ENCODE assay signal across 12 cellular contexts in the genomic region with DNA sequence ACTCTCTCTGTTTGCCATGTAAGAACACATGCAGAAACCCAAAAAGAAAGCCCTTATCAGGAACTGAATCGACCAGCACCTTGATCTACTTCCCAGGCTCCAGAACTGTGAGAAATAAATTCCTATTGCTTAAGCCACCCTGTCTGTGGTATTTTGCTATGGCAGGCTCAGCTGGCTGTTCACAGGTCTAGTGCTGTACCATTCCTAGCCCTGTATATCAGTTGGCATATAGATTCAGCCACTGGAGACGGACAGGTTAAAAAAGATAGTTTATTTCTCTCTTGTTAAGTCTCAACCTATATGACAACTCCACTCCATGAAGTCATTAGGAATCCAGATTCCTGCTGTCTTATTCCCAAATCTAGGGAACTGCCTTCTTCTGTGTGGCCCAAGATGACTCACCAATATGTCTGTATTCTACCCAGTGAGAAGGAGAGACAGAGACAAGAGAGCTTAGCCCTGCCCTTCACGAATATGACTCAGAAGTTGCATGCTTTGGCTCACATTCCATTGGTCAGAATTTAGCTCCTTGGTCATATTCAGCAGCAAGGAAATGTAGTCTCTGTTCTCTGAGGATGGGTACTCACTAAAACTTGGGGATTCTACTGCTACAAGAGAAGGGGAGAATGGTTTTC. TPM values are rescaled to one million over a fixed set of nuclear protein-coding genes. Genes with fewer than 3 reads are reported as not detected.
A peak's percentile ranks its signal among the peaks of the same experiment; 100 is the strongest.
DNase-seq lines count a peak whose midpoint lies in the region; ATAC-seq, FAIRE-seq and TF ChIP-seq lines count a peak whose summit lies in the region.
"Had no signal": no experiment of that assay in that cellular context is flagged by ENCODE, and none has a peak within 500 bp of the region (broad histone marks: within the 10 kb centered on the region; RNA-seq: fewer than 3 reads in every experiment).

No MANE protein-coding gene starts in this region.

- no peak overlapping the region for H3K18ac ChIP-seq in mesendoderm (ENCODE audit: low read length)

- H3K56ac ChIP-seq in mesendoderm (ENCODE audit: low read length), result no peak overlapping the region

- no peak overlapping the region for H3K4me3 Mint-ChIP-seq in activated CD8-positive, alpha-beta memory T cell treated with anti-CD3 and anti-CD28 coated beads, Interleukin-2, amount 10 ng/mL, durations not matched to agents 7 days and 5 days
- H3K4me3 Mint-ChIP-seq: activated CD8-positive, alpha-beta T cell treated with anti-CD3 and anti-CD28 coated beads for 36 hours had no signal

- ATAC-seq in activated CD8-positive, alpha-beta memory T cell treated with anti-CD3 and anti-CD28 coated beads, Interleukin-2, amount 10 ng/mL, durations not matched to agents 7 days and 5 days, result no peak
- ATAC-seq: activated CD8-positive, alpha-beta T cell treated with anti-CD3 and anti-CD28 coated beads for 36 hours had no signal

- H3K79me1 ChIP-seq in mesendoderm (ENCODE audit: low read length), result no peaks in the 10 kb centered on the region

- H3K36me3 ChIP-seq in bronchial epithelial cell (ENCODE audit: control insufficient read depth, insufficient read depth, low read length) (no peaks in the 10 kb centered on the region), mesendoderm (ENCODE audit: control insufficient read depth, insufficient read depth, low read length) (no peaks in the 10 kb centered on the region)
- H3K36me3 ChIP-seq: heart right ventricle had no signal

- H3K23ac ChIP-seq in mesendoderm (ENCODE audit: low read length), result no peak overlapping the region

- peaks cover 2% of the 10 kb centered on the region for H3K36me3 Mint-ChIP-seq in activated CD8-positive, alpha-beta memory T cell treated with anti-CD3 and anti-CD28 coated beads, Interleukin-2, amount 10 ng/mL, durations not matched to agents 7 days and 5 days

- H3K9me3 Mint-ChIP-seq in activated CD8-positive, alpha-beta memory T cell treated with anti-CD3 and anti-CD28 coated beads, Interleukin-2, amount 10 ng/mL, durations not matched to agents 7 days and 5 days (ENCODE audit: low read depth), result no peaks in the 10 kb centered on the region
- H3K9me3 Mint-ChIP-seq: activated CD8-positive, alpha-beta T cell treated with anti-CD3 and anti-CD28 coated beads for 36 hours had no signal

- H2BK15ac ChIP-seq in mesendoderm (replicated peaks; ENCODE audit: low read depth), result no peak overlapping the region

- no peak overlapping the region for H3K4me2 ChIP-seq in mesendoderm (ENCODE audit: low read length)

- CTCF ChIA-PET in activated CD8-positive, alpha-beta memory T cell treated with anti-CD3 and anti-CD28 coated beads, Interleukin-2, amount 10 ng/mL, durations not matched to agents 7 days and 5 days (lab: Charles Lee), result interaction anchor here (0.6 kb wide), 1 partner anchor 563 kb away, joined by 3 read pairs; no protein-coding TSS in a partner anchor

- no peak for FAIRE-seq in bronchial epithelial cell (lab: Jason Lieb, UNC)

- no peak overlapping the region for H4K5ac ChIP-seq in mesendoderm (ENCODE audit: low read length)

- H2BK120ac ChIP-seq in mesendoderm (ENCODE audit: low read depth, low read length), result no peak overlapping the region

- H3K79me2 ChIP-seq in mesendoderm (ENCODE audit: control insufficient read depth, insufficient read depth, low read length), result no peaks in the 10 kb centered on the region

- H3K4me1 ChIP-seq in mesendoderm (ENCODE audit: control insufficient read depth, low read depth, low read length), result no peaks in the 10 kb centered on the region

- H3K9ac ChIP-seq in mesendoderm (ENCODE audit: low read length), result no peak overlapping the region

- DNase-seq in EL, result peak; percentile 95
- peak; percentile 56 for DNase-seq in NB4 (ENCODE audit: low read depth)
- peak; percentile 97 for DNase-seq in bronchial epithelial cell (ENCODE audit: low read depth)
- DNase-seq in mesendoderm, result peak; percentile 75
- DNase-seq in stimulated activated CD4-positive, alpha-beta T cell treated with anti-CD3 and anti-CD28 coated beads, Interleukin-2, amount 100 ng/mL, for 24 hours, result no peak
- no peak for DNase-seq in activated CD8-positive, alpha-beta memory T cell treated with anti-CD3 and anti-CD28 coated beads, Interleukin-2, amount 10 ng/mL, durations not matched to agents 7 days and 5 days
- DNase-seq in SK-N-DZ (ENCODE audit: low spot score), result no peak
- DNase-seq in retina, result no peak
- DNase-seq: activated CD8-positive, alpha-beta T cell treated with anti-CD3 and anti-CD28 coated beads for 36 hours; anterior cingulate cortex; heart right ventricle; NCI-H1092 had no signal

- H2AK5ac ChIP-seq in mesendoderm (ENCODE audit: low read length), result no peak overlapping the region

- no peak overlapping the region for H4K8ac ChIP-seq in mesendoderm (ENCODE audit: low read depth, low read length)

- H3K27ac Mint-ChIP-seq in activated CD8-positive, alpha-beta memory T cell treated with anti-CD3 and anti-CD28 coated beads, Interleukin-2, amount 10 ng/mL, durations not matched to agents 7 days and 5 days, result no peak overlapping the region
- H3K27ac Mint-ChIP-seq: activated CD8-positive, alpha-beta T cell treated with anti-CD3 and anti-CD28 coated beads for 36 hours had no signal

- H3K4ac ChIP-seq in mesendoderm (ENCODE audit: low read depth, low read length), result no peak overlapping the region

- H3K27me3 Mint-ChIP-seq in activated CD8-positive, alpha-beta memory T cell treated with anti-CD3 and anti-CD28 coated beads, Interleukin-2, amount 10 ng/mL, durations not matched to agents 7 days and 5 days, result peaks cover 18% of the 10 kb centered on the region

- H3K27ac ChIP-seq in mesendoderm (ENCODE audit: low read depth, low read length), result no peak overlapping the region
- H3K27ac ChIP-seq: heart right ventricle had no signal

- WGBS in mesendoderm (ENCODE audit: extremely low coverage, insufficient coverage, low lambda C conversion rate), result no CpG with 5 or more reads among the region's 3 CpGs

- peaks cover 8% of the 10 kb centered on the region for H3K4me1 Mint-ChIP-seq in activated CD8-positive, alpha-beta memory T cell treated with anti-CD3 and anti-CD28 coated beads, Interleukin-2, amount 10 ng/mL, durations not matched to agents 7 days and 5 days

- H2BK5ac ChIP-seq in mesendoderm (ENCODE audit: low read length), result no peak overlapping the region

- H3K4me3 ChIP-seq in NB4 (ENCODE audit: low read depth, low read length) (no peak overlapping the region), bronchial epithelial cell (ENCODE audit: low read depth, low read length) (no peak overlapping the region), mesendoderm (ENCODE audit: low read length) (no peak overlapping the region)
- H3K4me3 ChIP-seq: heart right ventricle had no signal

- H3K27me3 ChIP-seq in bronchial epithelial cell (ENCODE audit: control insufficient read depth, insufficient read depth, low read length), result no peaks in the 10 kb centered on the region
- no peaks in the 10 kb centered on the region for H3K27me3 ChIP-seq in mesendoderm (ENCODE audit: insufficient read depth, low read length, poor library complexity)
- H3K27me3 ChIP-seq: heart right ventricle had no signal

- no peak for TF ChIP-seq POLR2A in NB4 (IDR thresholded peaks at IDR 0.05; ENCODE audit: extremely low read depth, insufficient read length)

- TF ChIP-seq CTCF in NB4 (IDR thresholded peaks at IDR 0.05; ENCODE audit: low read depth, low read length), result no peak
- TF ChIP-seq CTCF in bronchial epithelial cell (IDR thresholded peaks at IDR 0.05; ENCODE audit: insufficient read depth, low read length, severe bottlenecking), result no peak

RNA-seq across cellular contexts. Expression of gene PLEKHG7, which starts 57.0 kb away (rescaled TPM):
- under 0.01 TPM in 1 of 2 replicates, not detected in the other for total RNA-seq in bronchial epithelial cell
- not detected for polyA plus RNA-seq in mesendoderm (2013, experiment 1 of 2)
- 0.01 TPM for polyA plus RNA-seq in mesendoderm (2013, experiment 2 of 2)
- not detected for total RNA-seq in activated CD8-positive, alpha-beta memory T cell treated with anti-CD3 and anti-CD28 coated beads, Interleukin-2, amount 10 ng/mL, durations not matched to agents 7 days and 5 days
- polyA plus RNA-seq in SK-N-DZ (2014; cell fraction: cytosol; rRNA removed), result not detected in 2 replicates
- polyA plus RNA-seq in SK-N-DZ (2014; cell fraction: nucleus; rRNA removed), result not detected in 2 replicates
- total RNA-seq: activated CD8-positive, alpha-beta T cell treated with anti-CD3 and anti-CD28 coated beads for 36 hours; heart right ventricle had no signal

Comparison
In these comparisons a context has a peak if more than half of its experiments do, and no peak if none do; other contexts are left out.
1. DNase-seq: peak in EL (single experiment), NB4 (single experiment), bronchial epithelial cell (single experiment) and mesendoderm (single experiment); none in stimulated activated CD4-positive, alpha-beta T cell treated with anti-CD3 and anti-CD28 coated beads, Interleukin-2, amount 100 ng/mL, for 24 hours (0 of 2), activated CD8-positive, alpha-beta memory T cell treated with anti-CD3 and anti-CD28 coated beads, Interleukin-2, amount 10 ng/mL, durations not matched to agents 7 days and 5 days (single experiment), SK-N-DZ (single experiment) and retina (single experiment).